In the genomic region with DNA sequence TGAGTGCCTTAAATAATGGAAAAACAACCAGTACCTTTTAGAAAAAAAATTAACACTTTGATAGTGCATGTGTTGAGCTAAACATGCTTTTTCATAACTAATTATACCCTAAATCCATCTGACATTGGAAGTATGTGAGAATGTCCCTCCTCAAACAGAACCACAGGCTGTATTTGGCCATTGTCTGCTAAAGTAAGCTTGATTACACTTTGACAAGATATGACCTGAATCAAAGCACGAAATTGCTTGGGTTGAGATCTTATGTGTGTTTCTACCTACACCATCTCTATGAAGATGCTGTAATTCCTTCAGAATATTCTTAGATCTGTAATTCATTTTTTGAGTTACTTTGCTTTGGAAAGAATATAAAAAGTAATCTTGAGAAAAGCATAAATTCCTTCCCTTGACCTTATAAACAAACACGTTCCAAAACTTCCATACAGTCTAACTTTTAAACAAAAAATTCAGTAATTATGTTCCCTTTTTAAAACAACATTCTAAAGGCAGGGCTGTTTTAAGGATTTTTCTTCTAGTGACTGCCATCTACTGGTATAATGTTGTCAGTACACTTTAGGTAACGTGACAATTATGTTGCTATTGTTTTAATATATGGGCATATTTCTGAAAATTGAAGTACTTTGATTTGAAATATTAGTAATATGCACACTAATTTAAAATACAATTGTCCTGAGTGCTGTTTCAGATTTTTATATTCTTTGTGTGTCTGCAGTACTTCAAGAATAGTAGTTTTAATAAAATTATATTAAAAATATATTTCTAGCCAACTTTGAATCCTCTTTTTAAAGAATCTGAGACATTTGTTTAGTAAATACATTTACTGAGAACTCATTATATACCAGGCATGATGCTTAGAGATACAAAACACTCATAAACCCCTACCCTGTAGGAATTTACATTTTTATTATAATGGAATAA, we compare ENCODE assay signal across 8 cellular contexts. TPM values are rescaled to one million over a fixed set of nuclear protein-coding genes. Genes with fewer than 3 reads are reported as not detected.
DNase-seq lines count a peak whose midpoint lies in the region; ATAC-seq and TF ChIP-seq lines count a peak whose summit lies in the region.

No MANE protein-coding gene starts in this region.

- H3K36me3 Mint-ChIP-seq in chondrocyte (ENCODE audit: low read depth), result no peaks in the 10 kb centered on the region
- no peaks in the 10 kb centered on the region for H3K36me3 Mint-ChIP-seq in stimulated activated naive B cell treated with anti-CD40 and anti-IgM and Interleukin-4, amounts not matched to agents 10 μg/mL and 1 μg/mL and 100 μg/mL, for 72 hours

- H3K27me3 Mint-ChIP-seq in chondrocyte (ENCODE audit: low read depth), result no peaks in the 10 kb centered on the region
- peaks cover 0 to 7% of the 10 kb centered on the region in 2 donors for H3K27me3 Mint-ChIP-seq in stimulated activated naive B cell treated with anti-CD40 and anti-IgM and Interleukin-4, amounts not matched to agents 10 μg/mL and 1 μg/mL and 100 μg/mL, for 72 hours

- H3K27ac Mint-ChIP-seq in chondrocyte (ENCODE audit: unreplicated experiment), result no peak overlapping the region
- no peak overlapping the region for H3K27ac Mint-ChIP-seq in stimulated activated naive B cell treated with anti-CD40 and anti-IgM and Interleukin-4, amounts not matched to agents 10 μg/mL and 1 μg/mL and 100 μg/mL, for 72 hours

- TF ChIP-seq CTCF in chondrocyte (IDR thresholded peaks at IDR 0.05), result peak; percentile 98

- peak; percentile 57 for DNase-seq in ELR (ENCODE audit: low read depth)
- DNase-seq in HCEC 1CT, result peak; percentile 71
- peak; percentile 48 for DNase-seq in NCI-H460 (ENCODE audit: extremely low read depth, low read depth)
- DNase-seq in chondrocyte (ENCODE audit: low spot score), result no peak
- DNase-seq in middle frontal gyrus (ENCODE audit: extremely low spot score, low spot score), result peak; percentile 4
- no peak for DNase-seq in stimulated activated naive B cell treated with anti-CD40 and anti-IgM and Interleukin-4, amounts not matched to agents 10 μg/mL and 1 μg/mL and 100 μg/mL, for 72 hours
- DNase-seq in stimulated activated CD4-positive, alpha-beta T cell treated with anti-CD3 and anti-CD28 coated beads, Interleukin-1b, Interleukin-23, amount 100 ng/mL, for 48 hours, result no peak

- no peak overlapping the region for H3K4me3 Mint-ChIP-seq in chondrocyte (ENCODE audit: unreplicated experiment)
- no peak overlapping the region for H3K4me3 Mint-ChIP-seq in stimulated activated naive B cell treated with anti-CD40 and anti-IgM and Interleukin-4, amounts not matched to agents 10 μg/mL and 1 μg/mL and 100 μg/mL, for 72 hours

- no peak for ATAC-seq in stimulated activated naive B cell treated with anti-CD40 and anti-IgM and Interleukin-4, amounts not matched to agents 10 μg/mL and 1 μg/mL and 100 μg/mL, for 72 hours (replicated peaks)
- ATAC-seq in HG02938 (IDR thresholded peaks at IDR 0.05; ENCODE audit: unreplicated experiment), result no peak

- peaks cover 9% of the 10 kb centered on the region for H3K4me1 Mint-ChIP-seq in chondrocyte (ENCODE audit: low read depth)
- H3K4me1 Mint-ChIP-seq in stimulated activated naive B cell treated with anti-CD40 and anti-IgM and Interleukin-4, amounts not matched to agents 10 μg/mL and 1 μg/mL and 100 μg/mL, for 72 hours, result no peaks in the 10 kb centered on the region

- H3K9me3 Mint-ChIP-seq in chondrocyte (ENCODE audit: low read depth), result no peaks in the 10 kb centered on the region
- no peaks in the 10 kb centered on the region for H3K9me3 Mint-ChIP-seq in stimulated activated naive B cell treated with anti-CD40 and anti-IgM and Interleukin-4, amounts not matched to agents 10 μg/mL and 1 μg/mL and 100 μg/mL, for 72 hours

RNA-seq across cellular contexts. Expression of a gene that starts 20.9 kb away (rescaled TPM):
- 0.82 and 0.84 TPM in 2 replicates for total RNA-seq in NCI-H460 (2014; rRNA removed; shearing (Covaris generic))
- 0.26 and 0.37 TPM in 2 replicates for polyA plus RNA-seq in NCI-H460 (2014; cell fraction: nucleus; rRNA removed)
- 0.39 to 0.95 TPM (median 0.72 TPM) in 3 replicates for total RNA-seq in chondrocyte

Comparison
In these comparisons a context has a peak if more than half of its experiments do, and no peak if none do; other contexts are left out.
1. DNase-seq: peak in ELR (single experiment), HCEC 1CT (single experiment), NCI-H460 (single experiment) and middle frontal gyrus (single experiment); none in chondrocyte (single experiment), stimulated activated naive B cell treated with anti-CD40 and anti-IgM and Interleukin-4, amounts not matched to agents 10 μg/mL and 1 μg/mL and 100 μg/mL, for 72 hours (single experiment) and stimulated activated CD4-positive, alpha-beta T cell treated with anti-CD3 and anti-CD28 coated beads, Interleukin-1b, Interleukin-23, amount 100 ng/mL, for 48 hours (single experiment).